ENCODE assay signal across 8 cellular contexts in the genomic region with DNA sequence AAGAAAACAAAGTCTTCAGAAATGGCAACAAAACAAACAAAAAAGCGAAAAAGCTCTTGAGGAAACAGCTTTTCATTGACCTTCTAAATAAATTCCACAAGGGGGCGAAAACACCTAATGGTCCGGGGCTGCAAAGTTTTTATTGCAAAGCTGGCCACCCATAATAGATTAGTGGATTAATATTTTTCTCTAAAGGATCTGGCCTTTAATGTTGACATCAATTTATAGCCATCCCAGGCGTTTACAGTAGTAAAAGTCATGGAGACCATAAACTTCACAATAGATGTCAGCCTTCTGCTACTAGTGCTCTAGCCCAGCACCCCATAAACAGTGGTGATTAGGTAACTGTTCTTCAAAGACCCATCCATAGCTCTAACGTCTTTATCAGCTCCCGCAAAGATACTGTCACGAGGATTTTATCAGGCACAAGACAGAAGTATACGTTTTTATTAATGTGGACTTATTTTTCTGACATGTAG. TPM values are rescaled to one million over a fixed set of nuclear protein-coding genes. Genes with fewer than 3 reads are reported as not detected.
DNase-seq lines count a peak whose midpoint lies in the region; ATAC-seq, FAIRE-seq and TF ChIP-seq lines count a peak whose summit lies in the region.

No MANE protein-coding gene starts in this region.

- H3K27me3 Mint-ChIP-seq in CD8-positive, alpha-beta memory T cell = peaks cover 0 to 4% of the 10 kb centered on the region in 2 donors

- TF ChIP-seq RAD21 in HCT116 (IDR thresholded peaks at IDR 0.05; ENCODE audit: low read depth) (peak; percentile 92), liver (IDR thresholded peaks at IDR 0.05) (peak; percentile 95 to 96)

- H3K4me2 ChIP-seq in HCT116 (ENCODE audit: low read length) (0 out of 2 replicates have a peak overlapping the region, but pooled peaks have one; percentile 11), OCI-LY1 (ENCODE audit: low read length) (no peak overlapping the region)

- H3K4me1 Mint-ChIP-seq in CD8-positive, alpha-beta memory T cell = peaks cover 30 to 54% (median 43%) of the 10 kb centered on the region in 3 donors

- peaks cover 38% of the 10 kb centered on the region for H3K4me1 ChIP-seq in CD8-positive, alpha-beta memory T cell (ENCODE audit: insufficient read depth, low read length)
- H3K4me1 ChIP-seq in HCT116 (ENCODE audit: control insufficient read depth in 1 of 2, insufficient read depth in 2 of 2, low read length in 2 of 2) (peaks cover 9 to 15% of the 10 kb centered on the region in 2 experiments; a peak in 3 of 4 replicates), OCI-LY1 (ENCODE audit: insufficient read depth, low read length, severe bottlenecking) (peaks cover 19% of the 10 kb centered on the region), liver (ENCODE audit: control insufficient read depth in 4 of 4, insufficient read depth in 4 of 4, low read length in 3 of 4) (peaks cover 3 to 26% (median 17%) of the 10 kb centered on the region in 4 donors)

- H3K9me3 ChIP-seq in CD8-positive, alpha-beta memory T cell (ENCODE audit: low read length) = no peaks in the 10 kb centered on the region
- no peaks in the 10 kb centered on the region for H3K9me3 ChIP-seq in HCT116 (ENCODE audit: control insufficient read depth in 1 of 2, insufficient read depth in 1 of 2, low read depth in 1 of 2, low read length in 2 of 2)
- no peaks in the 10 kb centered on the region for H3K9me3 ChIP-seq in OCI-LY1 (ENCODE audit: low read length)
- no peaks in the 10 kb centered on the region for H3K9me3 ChIP-seq in liver (ENCODE audit: control insufficient read depth in 4 of 4, low read length in 3 of 4)

- no peaks in the 10 kb centered on the region for H4K20me1 ChIP-seq in HCT116 (ENCODE audit: insufficient read depth)
- no peaks in the 10 kb centered on the region for H4K20me1 ChIP-seq in OCI-LY1 (ENCODE audit: insufficient read depth, low read length)

- H2AFZ ChIP-seq in HCT116 (ENCODE audit: low read depth, low read length, poor library complexity, severe bottlenecking) (no peak overlapping the region), OCI-LY1 (ENCODE audit: low read length) (no peak overlapping the region)

- no peak overlapping the region for H3K27ac ChIP-seq in CD8-positive, alpha-beta memory T cell (ENCODE audit: low read depth, low read length)
- H3K27ac ChIP-seq in HCT116 (ENCODE audit: low read depth, low read length) (no peak overlapping the region), OCI-LY1 (ENCODE audit: low read depth, low read length, poor library complexity, severe bottlenecking) (no peak overlapping the region), liver (ENCODE audit: low read depth in 1 of 2, low read length in 2 of 2) (peak overlapping the region; percentile 69 to 100)

- H3K4me3 ChIP-seq in CD8-positive, alpha-beta memory T cell (ENCODE audit: low read length) = peak overlapping the region; percentile 23
- H3K4me3 ChIP-seq in HCT116 (replicated peaks in 1 of 2; ENCODE audit: low read depth in 1 of 2, low read length in 2 of 2) (no peak overlapping the region), OCI-LY1 (ENCODE audit: low read depth, low read length, poor library complexity, severe bottlenecking) (no peak overlapping the region), bronchial epithelial cell (ENCODE audit: low read depth, low read length) (no peak overlapping the region), liver (ENCODE audit: low read depth in 1 of 3, low read length in 3 of 3) (peak overlapping the region in 1 of 3 donors; percentile 3)

- FAIRE-seq in bronchial epithelial cell (lab: Jason Lieb, UNC) (no peak), urothelium cell line (lab: Jason Lieb, UNC) (no peak)

- 2% methylated on average over 8 of the region's 8 CpGs for WGBS in liver

- no peak overlapping the region for H3K9ac ChIP-seq in HCT116 (ENCODE audit: low read length)
- no peak overlapping the region for H3K9ac ChIP-seq in OCI-LY1 (ENCODE audit: low read length)
- peak overlapping the region in 1 of 2 donors; percentile 72 for H3K9ac ChIP-seq in liver (ENCODE audit: low read depth in 1 of 2, low read length in 2 of 2)

- ATAC-seq in HCT116 (no peak), GM18861 (IDR thresholded peaks at IDR 0.05; ENCODE audit: unreplicated experiment) (no peak), GM19035 (IDR thresholded peaks at IDR 0.05; ENCODE audit: unreplicated experiment) (no peak)

- CTCF ChIA-PET in CD8-positive, alpha-beta memory T cell (lab: Charles Lee) = interaction anchor here (0.7 to 2.1 kb wide), 27 partner anchors 9 to 1072 kb away, joined by 3 to 47 read pairs (median 3); no protein-coding TSS in a partner anchor
- CTCF ChIA-PET in HCT116 (lab: Charles Lee) = interaction anchor here (0.7 to 2.0 kb wide), 24 partner anchors 9 to 1552 kb away, joined by 3 to 10 read pairs (median 4); no protein-coding TSS in a partner anchor

- peaks cover 3 to 38% (median 11%) of the 10 kb centered on the region in 3 donors for H3K36me3 Mint-ChIP-seq in CD8-positive, alpha-beta memory T cell

- TF ChIP-seq POLR2A in HCT116 (IDR thresholded peaks at IDR 0.05; ENCODE audit: borderline replicate concordance, extremely low read depth, insufficient read depth, insufficient read length) = no peak

- POLR2A ChIA-PET in CD8-positive, alpha-beta memory T cell (lab: Charles Lee) = interaction anchor here (0.5 to 1.3 kb wide), 7 partner anchors 9 to 596 kb away, joined by 3 to 5 read pairs (median 3); a partner anchor contains a TSS
- POLR2A ChIA-PET in HCT116 (lab: Charles Lee) = interaction anchor here (0.8 to 1.4 kb wide), 3 partner anchors 500 to 1072 kb away, joined by 3 read pairs; no protein-coding TSS in a partner anchor

- peaks cover 27% of the 10 kb centered on the region for H3K79me2 ChIP-seq in HCT116 (ENCODE audit: insufficient read depth, low read length)
- no peaks in the 10 kb centered on the region for H3K79me2 ChIP-seq in OCI-LY1 (ENCODE audit: insufficient read depth, low read length)

- DNase-seq in CD8-positive, alpha-beta memory T cell = peak in 2 of 5 donors; percentile 46 to 47
- no peak for DNase-seq in HCT116 (ENCODE audit: low read depth, low spot score)
- DNase-seq in bronchial epithelial cell (ENCODE audit: low read depth) = peak; percentile 44
- peak; percentile 29 for DNase-seq in urothelium cell line (ENCODE audit: low spot score)

- RAD21 ChIA-PET in HCT116 (lab: Charles Lee; ENCODE audit: low non-redundant PET in 1 of 2, low total read pairs in 2 of 2, uncharacterized antibody in 2 of 2, unreplicated experiment in 2 of 2) = interaction anchor here (0.5 to 1.5 kb wide), 5 partner anchors 218 to 1552 kb away, joined by 3 to 4 read pairs (median 3); no protein-coding TSS in a partner anchor

- H3K27ac Mint-ChIP-seq in CD8-positive, alpha-beta memory T cell = peak overlapping the region; percentile 65 to 100 (median 90)

- TF ChIP-seq CTCF in HCT116 (IDR thresholded peaks at IDR 0.05 in 2 of 3, conservative IDR thresholded peaks at IDR 0.05 in 1 of 3; ENCODE audit: borderline replicate concordance in 1 of 3, insufficient read depth in 1 of 3, low read depth in 2 of 3, low read length in 2 of 3) (peak; percentile 49 to 73 (median 67)), OCI-LY1 (IDR thresholded peaks at IDR 0.05; ENCODE audit: low read length) (peak; percentile 79), bronchial epithelial cell (IDR thresholded peaks at IDR 0.05; ENCODE audit: insufficient read depth, low read length, severe bottlenecking) (peak; percentile 52), liver (IDR thresholded peaks at IDR 0.05; ENCODE audit: low read depth, low read length, missing input control) (peak; percentile 71)

- BruUV-seq in HCT116 (replicated peaks; lab: Mats Ljungman, UMichigan) = no TSS peak

- no peaks in the 10 kb centered on the region for H3K9me2 ChIP-seq in HCT116 (ENCODE audit: insufficient read depth)
- H3K9me2 ChIP-seq in OCI-LY1 (ENCODE audit: low read depth, low read length) = no peaks in the 10 kb centered on the region

- H3F3A ChIP-seq in OCI-LY1 (ENCODE audit: insufficient read depth, low read length) = no peaks in the 10 kb centered on the region

- H3K36me3 ChIP-seq in CD8-positive, alpha-beta memory T cell (ENCODE audit: insufficient read depth, low read length) = no peaks in the 10 kb centered on the region
- H3K36me3 ChIP-seq in HCT116 (ENCODE audit: control insufficient read depth in 1 of 2, insufficient read depth in 2 of 2, low read length in 2 of 2) = peaks cover 7 to 8% of the 10 kb centered on the region in 2 experiments; a peak in 1 of 4 replicates
- H3K36me3 ChIP-seq in OCI-LY1 (ENCODE audit: insufficient read depth, low read length) = peaks cover 8% of the 10 kb centered on the region; the same call in 1 of the 2 replicates
- peaks cover 2% of the 10 kb centered on the region for H3K36me3 ChIP-seq in bronchial epithelial cell (ENCODE audit: control insufficient read depth, insufficient read depth, low read length)
- peaks cover 0 to 6% (median 0%) of the 10 kb centered on the region in 4 donors for H3K36me3 ChIP-seq in liver (ENCODE audit: control insufficient read depth in 4 of 4, insufficient read depth in 3 of 4, low read depth in 1 of 4, low read length in 3 of 4)

- H3K4me3 Mint-ChIP-seq in CD8-positive, alpha-beta memory T cell = peak overlapping the region in 6 of 7 donors; percentile 8 to 100 (median 82)

- no peaks in the 10 kb centered on the region for H3K9me3 Mint-ChIP-seq in CD8-positive, alpha-beta memory T cell

- intact Hi-C loops in HCT116 (cut with micrococcal nuclease) = loop anchor here (1.0 to 10.0 kb wide), 6 partner anchors 215 to 1365 kb away; a partner anchor contains a TSS

- no peaks in the 10 kb centered on the region for H3K27me3 ChIP-seq in CD8-positive, alpha-beta memory T cell (ENCODE audit: insufficient read depth, low read length, poor library complexity, severe bottlenecking)
- H3K27me3 ChIP-seq in HCT116 (ENCODE audit: insufficient read depth, low read length) = no peaks in the 10 kb centered on the region
- no peaks in the 10 kb centered on the region for H3K27me3 ChIP-seq in OCI-LY1 (ENCODE audit: insufficient read depth, low read length)
- no peaks in the 10 kb centered on the region for H3K27me3 ChIP-seq in bronchial epithelial cell (ENCODE audit: control insufficient read depth, insufficient read depth, low read length)
- H3K27me3 ChIP-seq in liver (ENCODE audit: control insufficient read depth in 4 of 4, insufficient read depth in 4 of 4, low read length in 3 of 4) = no peaks in the 10 kb centered on the region

TF ChIP-seq in HCT116, 20 proteins besides CTCF, POLR2A, EP300 and RAD21 (continues in another document):
- TF ChIP-seq ELF1 (IDR thresholded peaks at IDR 0.05; ENCODE audit: borderline replicate concordance, low read depth) = no peak
- 0 out of 2 replicates have a peak, but pooled peaks have one; percentile 10 for TF ChIP-seq CEBPB (IDR thresholded peaks at IDR 0.05; ENCODE audit: low read depth)

TF ChIP-seq in liver, 16 proteins besides CTCF, POLR2A, EP300 and RAD21:
- TF ChIP-seq HNF4G (IDR thresholded peaks at IDR 0.05) (no peak), RXRA (IDR thresholded peaks at IDR 0.05) (no peak), FOXA1 (IDR thresholded peaks at IDR 0.05) (no peak), SP1 (IDR thresholded peaks at IDR 0.05) (no peak)

RNA-seq across cellular contexts. Expression of a gene that starts 4.8 kb away (rescaled TPM):
- 10 to 100 TPM; 68.6 to 69.8 TPM for total RNA-seq in CD8-positive, alpha-beta memory T cell
- 53.8 TPM for polyA plus RNA-seq in CD8-positive, alpha-beta memory T cell
- total RNA-seq in HCT116 (2021; ENCODE audit: unreplicated experiment) (46.1 TPM), bronchial epithelial cell (10.3 and 12.3 TPM in 2 replicates), liver (10 to 100 TPM in 1 of 2 donors, 1 to 10 TPM in 1; 9.9 to 57.1 TPM)
- 37.8 and 65.9 TPM in 2 replicates for polyA plus RNA-seq in HCT116 (2012)
- 10 to 100 TPM; 14.5 to 30.5 TPM for polyA plus RNA-seq in liver

Comparison
In these comparisons a context has a peak if more than half of its experiments do, and no peak if none do; other contexts are left out.
1. H3K27ac ChIP-seq: peak in liver (2 of 2); none in CD8-positive, alpha-beta memory T cell (single experiment), HCT116 (single experiment) and OCI-LY1 (single experiment).
2. Peak in every context shown above with its lines, with median percentiles within 50 percentile points of each other: CTCF ChIP-seq.